In genomic region chr10:88983939-88984338, GRCh38 we compare ENCODE assay signal across 21 cellular contexts. TPM values are rescaled to one million over a fixed set of nuclear protein-coding genes. Genes with fewer than 3 reads are reported as not detected.
DNase-seq lines count a peak whose midpoint lies in the region; ATAC-seq, FAIRE-seq and TF ChIP-seq lines count a peak whose summit lies in the region.
"Had no signal": no experiment of that assay in that cellular context is flagged by ENCODE, and none has a peak within 500 bp of the region (broad histone marks: within the 10 kb centered on the region; RNA-seq: fewer than 3 reads in every experiment).

No MANE protein-coding gene starts in this region.

- TF ChIP-seq CTCF in keratinocyte (optimal IDR thresholded peaks at IDR 0.05 in 1 of 3, IDR thresholded peaks at IDR 0.05 in 1 of 3, conservative IDR thresholded peaks at IDR 0.05 in 1 of 3; ENCODE audit: extremely low read depth in 1 of 3, insufficient read depth in 2 of 3, low read length in 3 of 3) = no peak
- no peak for TF ChIP-seq CTCF in sigmoid colon (IDR thresholded peaks at IDR 0.05)
- TF ChIP-seq CTCF in RWPE1 (conservative IDR thresholded peaks at IDR 0.05; ENCODE audit: low read depth) = no peak

- dilution Hi-C loops in keratinocyte (cut with MboI; ENCODE audit: extremely low pct_ligation_motif_present, low sequenced_read_pairs) = no loop called here

- H3K4me3 Mint-ChIP-seq in CD4-positive, alpha-beta memory T cell = no peak overlapping the region
- H3K4me3 Mint-ChIP-seq in activated CD8-positive, alpha-beta T cell treated with anti-CD3 and anti-CD28 coated beads, Interleukin-2, amount 10 ng/mL, durations not matched to agents 7 days and 5 days = no peak overlapping the region
- H3K4me3 Mint-ChIP-seq: activated naive CD4-positive, alpha-beta T cell treated with anti-CD3 and anti-CD28 coated beads, Interleukin-2, amount 10 ng/mL, durations not matched to agents 7 days and 5 days; activated T-cell treated with anti-CD3 and anti-CD28 coated beads, Interleukin-2, amount 50 U/mL, for 24 hours; stimulated activated naive CD8-positive, alpha-beta T cell treated with anti-CD3 and anti-CD28 coated beads, Interleukin-15, Interleukin-2, amounts not matched to agents 100 ng/mL and 50 ng/mL, for 24 hours had no signal

- no peaks in the 10 kb centered on the region for H3K27me3 Mint-ChIP-seq in CD4-positive, alpha-beta memory T cell
- no peaks in the 10 kb centered on the region for H3K27me3 Mint-ChIP-seq in activated CD8-positive, alpha-beta T cell treated with anti-CD3 and anti-CD28 coated beads, Interleukin-2, amount 10 ng/mL, durations not matched to agents 7 days and 5 days (ENCODE audit: low read depth)
- H3K27me3 Mint-ChIP-seq: activated T-cell treated with anti-CD3 and anti-CD28 coated beads, Interleukin-2, amount 50 U/mL, for 24 hours; stimulated activated naive CD8-positive, alpha-beta T cell treated with anti-CD3 and anti-CD28 coated beads, Interleukin-15, Interleukin-2, amounts not matched to agents 100 ng/mL and 50 ng/mL, for 24 hours had no signal

- peaks cover 0 to 2% of the 10 kb centered on the region in 2 donors for H3K36me3 Mint-ChIP-seq in CD4-positive, alpha-beta memory T cell
- H3K36me3 Mint-ChIP-seq in activated CD8-positive, alpha-beta T cell treated with anti-CD3 and anti-CD28 coated beads, Interleukin-2, amount 10 ng/mL, durations not matched to agents 7 days and 5 days (ENCODE audit: low read depth) = peaks cover 40% of the 10 kb centered on the region

- H3K9me3 Mint-ChIP-seq in CD4-positive, alpha-beta memory T cell = peaks cover 0 to 9% (median 4%) of the 10 kb centered on the region in 8 donors
- peaks cover 15% of the 10 kb centered on the region for H3K9me3 Mint-ChIP-seq in activated CD8-positive, alpha-beta T cell treated with anti-CD3 and anti-CD28 coated beads, Interleukin-2, amount 10 ng/mL, durations not matched to agents 7 days and 5 days (ENCODE audit: insufficient read depth)

- H4K20me1 ChIP-seq in keratinocyte (ENCODE audit: control insufficient read depth, extremely low read depth, insufficient read depth, low read length) = no peaks in the 10 kb centered on the region

- peaks cover 48% of the 10 kb centered on the region for H3K4me1 ChIP-seq in CD4-positive, alpha-beta memory T cell (ENCODE audit: insufficient read depth, low read length)
- peaks cover 6% of the 10 kb centered on the region for H3K4me1 ChIP-seq in keratinocyte (ENCODE audit: control insufficient read depth, extremely low read depth, insufficient read depth, low read length)
- H3K4me1 ChIP-seq in sigmoid colon = peaks cover 0 to 83% (median 69%) of the 10 kb centered on the region in 4 donors

- H3K9me3 ChIP-seq in CD4-positive, alpha-beta memory T cell (ENCODE audit: control insufficient read depth in 1 of 2, low read length in 2 of 2) = no peaks in the 10 kb centered on the region
- H3K9me3 ChIP-seq in SK-N-MC (ENCODE audit: low read depth, low read length) = no peaks in the 10 kb centered on the region
- H3K9me3 ChIP-seq in keratinocyte (ENCODE audit: control insufficient read depth, low read depth, low read length) = no peaks in the 10 kb centered on the region
- H3K9me3 ChIP-seq in sigmoid colon = no peaks in the 10 kb centered on the region
- H3K9me3 ChIP-seq: upper lobe of left lung had no signal

- no peak for TF ChIP-seq EP300 in sigmoid colon (IDR thresholded peaks at IDR 0.05)

- H3K9ac ChIP-seq in SK-N-MC (ENCODE audit: insufficient read length) = no peak overlapping the region
- H3K9ac ChIP-seq in keratinocyte (ENCODE audit: control insufficient read depth, extremely low read depth, insufficient read depth, low read length) = no peak overlapping the region

- no peak for TF ChIP-seq POLR2A in sigmoid colon (IDR thresholded peaks at IDR 0.05)

- 9 to 58% methylated on average over 1 of the region's 1 CpG for WGBS in sigmoid colon, 2 donors

- H3K79me2 ChIP-seq in keratinocyte (ENCODE audit: control insufficient read depth, insufficient read depth, low read length) = no peaks in the 10 kb centered on the region

- no peaks in the 10 kb centered on the region for H3K36me3 ChIP-seq in CD4-positive, alpha-beta memory T cell (ENCODE audit: insufficient read depth, low read length)
- H3K36me3 ChIP-seq in SK-N-MC (ENCODE audit: insufficient read depth, low read length) = no peaks in the 10 kb centered on the region
- no peaks in the 10 kb centered on the region for H3K36me3 ChIP-seq in keratinocyte (ENCODE audit: control insufficient read depth in 2 of 2, extremely low read depth in 1 of 2, insufficient read depth in 2 of 2, low read length in 2 of 2)
- no peaks in the 10 kb centered on the region for H3K36me3 ChIP-seq in sigmoid colon
- H3K36me3 ChIP-seq: upper lobe of left lung had no signal

- no peak overlapping the region for H3K4me3 ChIP-seq in CD4-positive, alpha-beta memory T cell (ENCODE audit: low read length in 2 of 2)
- H3K4me3 ChIP-seq in SK-N-MC = no peak overlapping the region
- no peak overlapping the region for H3K4me3 ChIP-seq in keratinocyte (ENCODE audit: control insufficient read depth in 2 of 3, extremely low read depth in 1 of 3, insufficient read depth in 2 of 3, low read depth in 1 of 3, low read length in 3 of 3)
- no peak overlapping the region for H3K4me3 ChIP-seq in sigmoid colon
- H3K4me3 ChIP-seq: upper lobe of left lung had no signal

- no peaks in the 10 kb centered on the region for H3K9me1 ChIP-seq in keratinocyte (ENCODE audit: control insufficient read depth, extremely low read depth, insufficient read depth, low read length)

- H3K27me3 ChIP-seq in CD4-positive, alpha-beta memory T cell (ENCODE audit: insufficient read depth, low read length) = no peaks in the 10 kb centered on the region
- no peaks in the 10 kb centered on the region for H3K27me3 ChIP-seq in keratinocyte (ENCODE audit: control insufficient read depth, extremely low read depth, insufficient read depth, low read length)
- no peaks in the 10 kb centered on the region for H3K27me3 ChIP-seq in sigmoid colon
- H3K27me3 ChIP-seq: upper lobe of left lung had no signal

- no peak for ATAC-seq in activated CD8-positive, alpha-beta T cell treated with anti-CD3 and anti-CD28 coated beads, Interleukin-2, amount 10 ng/mL, durations not matched to agents 7 days and 5 days

- H3K27ac Mint-ChIP-seq in CD4-positive, alpha-beta memory T cell = peak overlapping the region in 6 of 7 donors; percentile 11 to 65 (median 58)
- no peak overlapping the region for H3K27ac Mint-ChIP-seq in activated CD8-positive, alpha-beta T cell treated with anti-CD3 and anti-CD28 coated beads, Interleukin-2, amount 10 ng/mL, durations not matched to agents 7 days and 5 days
- H3K27ac Mint-ChIP-seq: activated naive CD4-positive, alpha-beta T cell treated with anti-CD3 and anti-CD28 coated beads, Interleukin-2, amount 10 ng/mL, durations not matched to agents 7 days and 5 days; stimulated activated naive CD8-positive, alpha-beta T cell treated with anti-CD3 and anti-CD28 coated beads, Interleukin-15, Interleukin-2, amounts not matched to agents 100 ng/mL and 50 ng/mL, for 24 hours had no signal

- CTCF ChIA-PET in CD4-positive, alpha-beta memory T cell (lab: Charles Lee; ENCODE audit: partially characterized antibody) = interaction anchor here (3.5 kb wide), 1 partner anchor 148 kb away, joined by 11 read pairs; no protein-coding TSS in a partner anchor
- CTCF ChIA-PET in RWPE1 (lab: Yijun Ruan, JAX) = no interaction called here
- CTCF ChIA-PET in activated CD8-positive, alpha-beta T cell treated with anti-CD3 and anti-CD28 coated beads, Interleukin-2, amount 10 ng/mL, durations not matched to agents 7 days and 5 days (lab: Charles Lee) = no interaction called here

- DNase-seq in CD4-positive, alpha-beta memory T cell = no peak
- DNase-seq in SK-N-MC (ENCODE audit: low read depth, low spot score) (no peak), keratinocyte (ENCODE audit: low read depth, low spot score) (no peak), sigmoid colon (no peak), RWPE1 (ENCODE audit: low spot score) (no peak), RKO (ENCODE audit: low spot score) (no peak)
- no peak for DNase-seq in activated CD8-positive, alpha-beta T cell treated with anti-CD3 and anti-CD28 coated beads, Interleukin-2, amount 10 ng/mL, durations not matched to agents 7 days and 5 days
- DNase-seq: activated CD8-positive, alpha-beta memory T cell treated with anti-CD3 and anti-CD28 coated beads for 24 hours; activated naive CD4-positive, alpha-beta T cell treated with anti-CD3 and anti-CD28 coated beads, Interleukin-2, amount 10 ng/mL, durations not matched to agents 7 days and 5 days; activated T-cell treated with anti-CD3 and anti-CD28 coated beads, Interleukin-2, amount 50 U/mL, for 24 hours; amygdala; C1 segment of cervical spinal cord; Karpas-422; NCI-H187 treated with DMSO at 0.1 percent for 48 hours; NCI-H345; NCI-H774; Right ventricle myocardium superior; stimulated activated CD4-positive, alpha-beta T cell treated with anti-CD3 and anti-CD28 coated beads, Interleukin-12 subunit alpha, Interleukin-12 subunit beta, amount 100 ng/mL, for 4 hours; stimulated activated CD4-positive, alpha-beta T cell treated with anti-CD3 and anti-CD28 coated beads, Interleukin-4, amount 100 ng/mL, for 4 hours; upper lobe of left lung had no signal

- H3K27ac ChIP-seq in CD4-positive, alpha-beta memory T cell (ENCODE audit: low read depth, low read length) = no peak overlapping the region
- H3K27ac ChIP-seq in SK-N-MC = peak overlapping the region; percentile 26; the same call in 1 of the 2 replicates
- H3K27ac ChIP-seq in keratinocyte (ENCODE audit: control insufficient read depth, insufficient read depth, low read length) = no peak overlapping the region
- H3K27ac ChIP-seq in sigmoid colon = peak overlapping the region; percentile 59 to 98 (median 84)
- H3K27ac ChIP-seq in RWPE1 = no peak overlapping the region

- H3K4me1 Mint-ChIP-seq in CD4-positive, alpha-beta memory T cell = peaks cover 36 to 54% (median 47%) of the 10 kb centered on the region in 4 donors
- peaks cover 43% of the 10 kb centered on the region for H3K4me1 Mint-ChIP-seq in activated CD8-positive, alpha-beta T cell treated with anti-CD3 and anti-CD28 coated beads, Interleukin-2, amount 10 ng/mL, durations not matched to agents 7 days and 5 days (ENCODE audit: low read depth)

- intact Hi-C loops in CD4-positive, alpha-beta memory T cell (cut with micrococcal nuclease) = no loop called here
- intact Hi-C loops in sigmoid colon (cut with DNase I) = no loop called here

- H2AFZ ChIP-seq in keratinocyte (ENCODE audit: control insufficient read depth, low read length) = no peak overlapping the region

- no peak overlapping the region for H3K4me2 ChIP-seq in keratinocyte (ENCODE audit: control insufficient read depth, extremely low read depth, insufficient read depth, low read depth, low read length)

- FAIRE-seq in keratinocyte (lab: Jason Lieb, UNC) = peak; percentile 44

- POLR2A ChIA-PET in CD4-positive, alpha-beta memory T cell (lab: Charles Lee; ENCODE audit: partially characterized antibody) = interaction anchor here (1.5 kb wide), 1 partner anchor 9 kb away, joined by 3 read pairs; no protein-coding TSS in a partner anchor
- POLR2A ChIA-PET in RWPE1 (lab: Yijun Ruan, JAX; ENCODE audit: low non-redundant PET) = no interaction called here
- POLR2A ChIA-PET in activated CD8-positive, alpha-beta T cell treated with anti-CD3 and anti-CD28 coated beads, Interleukin-2, amount 10 ng/mL, durations not matched to agents 7 days and 5 days (lab: Charles Lee) = no interaction called here

RNA-seq across cellular contexts. Expression of gene FAS, which starts 6.7 kb away (rescaled TPM):
- total RNA-seq in CD4-positive, alpha-beta memory T cell = 10 to 100 TPM; 42.4 to 44.2 TPM
- polyA plus RNA-seq in CD4-positive, alpha-beta memory T cell = 10 to 100 TPM; 50.6 to 80.6 TPM
- polyA plus RNA-seq in keratinocyte (31.4 to 44.8 TPM (median 32.5 TPM) in 3 replicates), sigmoid colon (10 to 100 TPM in 2 of 3 donors, 1 to 10 TPM in 1; 7.6 to 18.8 (median 11.4) TPM)
- polyA plus RNA-seq in keratinocyte (2011; ENCODE audit: low read depth) = 17.5 TPM
- polyA plus RNA-seq in keratinocyte (2011; cell fraction: cytosol; rRNA removed) = 19.6 and 43.5 TPM in 2 replicates
- polyA plus RNA-seq in keratinocyte (2011; cell fraction: nucleus; rRNA removed) = 60.0 and 82.0 TPM in 2 replicates
- 20.1 and 21.0 TPM in 2 replicates for polyA plus RNA-seq in keratinocyte (2012; ENCODE audit: low replicate concordance)
- polyA minus RNA-seq in keratinocyte = 3.7 to 38.8 TPM (median 26.8 TPM) in 3 replicates
- polyA minus RNA-seq in keratinocyte (2011; cell fraction: cytosol; rRNA and poly(A)+ RNA removed) = 30.3 TPM
- 28.5 and 58.2 TPM in 2 replicates for polyA minus RNA-seq in keratinocyte (2011; cell fraction: nucleus; rRNA and poly(A)+ RNA removed)
- 10 to 100 TPM; 14.3 to 44.6 (median 22.1) TPM for total RNA-seq in sigmoid colon
- 10 to 100 TPM; 58.5 to 62.6 TPM for total RNA-seq in activated CD8-positive, alpha-beta T cell treated with anti-CD3 and anti-CD28 coated beads, Interleukin-2, amount 10 ng/mL, durations not matched to agents 7 days and 5 days

RNA-seq across cellular contexts. Expression of gene ACTA2, which starts 31.4 kb away (rescaled TPM):
- 10 to 100 TPM in 1 of 2 experiments, 1 to 10 TPM in 1; 9.1 to 13.2 TPM for total RNA-seq in CD4-positive, alpha-beta memory T cell
- 10 to 100 TPM; 10.6 to 12.5 TPM for polyA plus RNA-seq in CD4-positive, alpha-beta memory T cell
- polyA plus RNA-seq in keratinocyte = 3.0 to 9.3 TPM (median 3.7 TPM) in 3 replicates
- polyA plus RNA-seq in keratinocyte (2011; ENCODE audit: low read depth) = 4.7 TPM
- 12.4 and 13.2 TPM in 2 replicates for polyA plus RNA-seq in keratinocyte (2011; cell fraction: cytosol; rRNA removed)
- polyA plus RNA-seq in keratinocyte (2011; cell fraction: nucleus; rRNA removed) = 8.5 and 11.8 TPM in 2 replicates
- 10.9 and 14.3 TPM in 2 replicates for polyA plus RNA-seq in keratinocyte (2012; ENCODE audit: low replicate concordance)
- 6.2 to 12.6 TPM (median 8.3 TPM) in 3 replicates for polyA minus RNA-seq in keratinocyte
- 10.4 TPM for polyA minus RNA-seq in keratinocyte (2011; cell fraction: cytosol; rRNA and poly(A)+ RNA removed)
- polyA minus RNA-seq in keratinocyte (2011; cell fraction: nucleus; rRNA and poly(A)+ RNA removed) = 4.1 and 6.2 TPM in 2 replicates
- total RNA-seq in sigmoid colon = 1,000 to 10,000 TPM; 2,072 to 5,444 (median 3,070) TPM
- 100 to 1,000 TPM in 1 of 3 donors, 10 to 100 TPM in 2; 43.7 to 237 (median 78.1) TPM for polyA plus RNA-seq in sigmoid colon
- total RNA-seq in activated CD8-positive, alpha-beta T cell treated with anti-CD3 and anti-CD28 coated beads, Interleukin-2, amount 10 ng/mL, durations not matched to agents 7 days and 5 days = 10 to 100 TPM; 12.9 to 15.0 TPM

Comparison
In these comparisons a context has a peak if more than half of its experiments do, and no peak if none do; other contexts are left out.
1. H3K27ac ChIP-seq: peak in SK-N-MC (single experiment) and sigmoid colon (4 of 4); none in CD4-positive, alpha-beta memory T cell (single experiment), keratinocyte (single experiment) and RWPE1 (single experiment).
2. RNA of gene ACTA2, which starts 31.4 kb away (total RNA-seq): 2,072 to 5,444 TPM in sigmoid colon; 12.9 to 15.0 TPM in activated CD8-positive, alpha-beta T cell treated with anti-CD3 and anti-CD28 coated beads, Interleukin-2, amount 10 ng/mL, durations not matched to agents 7 days and 5 days and 9.1 to 13.2 TPM in CD4-positive, alpha-beta memory T cell; every median in the first group is over 100 times any median in the second.